12 cellular contexts compared by ENCODE assay signal in genomic region chr15:78455749-78456148, GRCh38. TPM values are rescaled to one million over a fixed set of nuclear protein-coding genes. Genes with fewer than 3 reads are reported as not detected.
DNase-seq lines count a peak whose midpoint lies in the region; ATAC-seq and TF ChIP-seq lines count a peak whose summit lies in the region.
"Had no signal": no experiment of that assay in that cellular context is flagged by ENCODE, and none has a peak within 500 bp of the region (broad histone marks: within the 10 kb centered on the region; RNA-seq: fewer than 3 reads in every experiment).

No MANE protein-coding gene starts in this region.

- H3K36me3 Mint-ChIP-seq in CD4-positive, alpha-beta T cell (ENCODE audit: low read depth) = peaks cover 23% of the 10 kb centered on the region
- no peaks in the 10 kb centered on the region for H3K36me3 Mint-ChIP-seq in chondrocyte (ENCODE audit: low read depth)

- CTCF ChIA-PET in CD4-positive, alpha-beta T cell (lab: Charles Lee) = no interaction called here

- H3K4me1 Mint-ChIP-seq in CD4-positive, alpha-beta T cell (ENCODE audit: low read depth) = peaks cover 90% of the 10 kb centered on the region
- H3K4me1 Mint-ChIP-seq in chondrocyte (ENCODE audit: low read depth) = peaks cover 58% of the 10 kb centered on the region

- no peak for DNase-seq in CD4-positive, alpha-beta T cell
- DNase-seq in LNCaP clone FGC (ENCODE audit: low read depth) = peak; percentile 84
- DNase-seq in chondrocyte (ENCODE audit: low spot score) = no peak
- no peak for DNase-seq in sciatic nerve (ENCODE audit: low spot score)
- no peak for DNase-seq in posterior vena cava (ENCODE audit: low spot score)
- DNase-seq in omental fat pad (ENCODE audit: low spot score) = no peak
- DNase-seq: activated effector memory CD4-positive, alpha-beta T cell treated with Interleukin-2 at 50 U/mL for 16 hours; kidney; NCI-H526 treated with DMSO at 0.1 percent for 48 hours had no signal

- intact Hi-C loops in CD4-positive, alpha-beta T cell (cut with DNase I, micrococcal nuclease) = no loop called here
- intact Hi-C loops in sciatic nerve (cut with DNase I) = no loop called here
- intact Hi-C loops in posterior vena cava (cut with DNase I) = no loop called here

- no peaks in the 10 kb centered on the region for H3K27me3 Mint-ChIP-seq in CD4-positive, alpha-beta T cell
- H3K27me3 Mint-ChIP-seq in chondrocyte (ENCODE audit: low read depth) = no peaks in the 10 kb centered on the region

- H3K4me3 Mint-ChIP-seq in CD4-positive, alpha-beta T cell = no peak overlapping the region
- no peak overlapping the region for H3K4me3 Mint-ChIP-seq in chondrocyte (ENCODE audit: unreplicated experiment)

- H3K9me3 Mint-ChIP-seq in CD4-positive, alpha-beta T cell = no peaks in the 10 kb centered on the region
- no peaks in the 10 kb centered on the region for H3K9me3 Mint-ChIP-seq in chondrocyte (ENCODE audit: low read depth)

- H3K27me3 ChIP-seq in CD4-positive, alpha-beta T cell (ENCODE audit: control insufficient read depth, insufficient read depth, low read length) = no peaks in the 10 kb centered on the region

- no peak for TF ChIP-seq CTCF in CD4-positive, alpha-beta T cell (IDR thresholded peaks at IDR 0.05)
- no peak for TF ChIP-seq CTCF in LNCaP clone FGC (IDR thresholded peaks at IDR 0.05; ENCODE audit: control insufficient read depth, extremely low read depth, insufficient read depth)
- no peak for TF ChIP-seq CTCF in chondrocyte (IDR thresholded peaks at IDR 0.05)
- no peak for TF ChIP-seq CTCF in omental fat pad (IDR thresholded peaks at IDR 0.05)

- peak overlapping the region; percentile 80 for H3K27ac Mint-ChIP-seq in CD4-positive, alpha-beta T cell
- H3K27ac Mint-ChIP-seq in chondrocyte (ENCODE audit: unreplicated experiment) = peak overlapping the region; percentile 60

- no peaks in the 10 kb centered on the region for H3K9me3 ChIP-seq in CD4-positive, alpha-beta T cell (ENCODE audit: control insufficient read depth, low read length)
- H3K9me3 ChIP-seq: thoracic aorta had no signal

- no peak overlapping the region for H3K4me3 ChIP-seq in LNCaP clone FGC (ENCODE audit: low read depth, low read length)
- H3K4me3 ChIP-seq: thoracic aorta had no signal

- no peak for ATAC-seq in CD4-positive, alpha-beta T cell (ENCODE audit: poor library complexity)
- ATAC-seq in sciatic nerve (peak; percentile 78), HG03342 (IDR thresholded peaks at IDR 0.05; ENCODE audit: unreplicated experiment) (no peak), omental fat pad (ENCODE audit: low FRiP score) (no peak)
- no peak for ATAC-seq in activated CD4-positive, CD25-positive, alpha-beta regulatory T cell treated with anti-CD3 and anti-CD28 coated beads, Interleukin-2, amount 50 U/mL, for 24 hours

- H3K27ac ChIP-seq in CD4-positive, alpha-beta T cell (ENCODE audit: low read depth, low read length) = no peak overlapping the region

- POLR2A ChIA-PET in CD4-positive, alpha-beta T cell (lab: Charles Lee) = no interaction called here

RNA-seq across cellular contexts. Expression of gene IREB2, which starts 17.7 kb away (rescaled TPM):
- 10 to 100 TPM; 84.3 to 89.0 TPM for total RNA-seq in CD4-positive, alpha-beta T cell
- total RNA-seq in chondrocyte = 54.0 to 56.1 TPM (median 54.3 TPM) in 3 replicates
- 65.0 TPM for total RNA-seq in sciatic nerve
- 10 to 100 TPM; 37.8 to 43.1 TPM for total RNA-seq in posterior vena cava
- 10 to 100 TPM; 24.0 to 46.5 (median 33.2) TPM for total RNA-seq in omental fat pad

RNA-seq across cellular contexts. Expression of gene HYKK, which starts 51.6 kb away (rescaled TPM):
- total RNA-seq in CD4-positive, alpha-beta T cell = 1 to 10 TPM; 1.8 to 2.3 TPM
- total RNA-seq in chondrocyte (2.7 to 5.9 TPM (median 3.6 TPM) in 3 replicates), sciatic nerve (10.4 TPM), posterior vena cava (1 to 10 TPM; 4.2 to 4.3 TPM), omental fat pad (1 to 10 TPM; 3.8 to 8.0 (median 4.8) TPM)
